In the genomic region with DNA sequence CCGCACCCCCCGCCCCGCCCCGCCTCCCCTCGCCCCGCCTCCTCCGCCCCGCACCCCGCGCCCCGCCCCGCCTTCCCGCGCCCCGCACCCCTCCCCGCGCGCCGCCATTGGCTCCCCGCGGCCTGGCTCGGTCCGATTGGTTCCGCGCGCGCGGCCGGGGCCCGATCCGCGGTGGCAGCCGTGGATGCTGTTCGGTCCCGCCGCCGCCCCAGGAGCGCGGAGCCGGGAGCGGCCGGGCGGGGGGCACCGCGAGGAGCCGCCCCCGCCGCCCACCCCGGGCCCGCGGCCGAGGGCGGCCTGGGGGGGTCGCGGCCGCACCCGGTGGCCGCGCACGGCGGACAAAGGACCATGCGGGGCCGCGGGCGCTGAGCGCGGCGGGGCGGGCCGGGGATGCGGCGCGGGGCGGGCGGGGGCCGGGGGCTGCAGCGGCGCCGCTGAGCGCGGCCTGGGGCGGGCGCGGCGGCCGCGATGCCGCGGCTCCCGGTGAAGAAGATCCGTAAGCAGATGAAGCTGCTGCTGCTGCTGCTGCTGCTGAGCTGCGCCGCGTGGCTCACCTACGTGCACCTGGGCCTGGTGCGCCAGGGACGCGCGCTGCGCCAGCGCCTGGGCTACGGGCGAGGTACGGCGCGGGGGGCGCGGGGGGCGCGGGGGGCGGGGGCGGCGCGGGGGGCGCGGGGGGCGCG, we compare ENCODE assay signal across 9 cellular contexts. TPM values are rescaled to one million over a fixed set of nuclear protein-coding genes. Genes with fewer than 3 reads are reported as not detected.
A peak's percentile ranks its signal among the peaks of the same experiment; 100 is the strongest.
DNase-seq lines count a peak whose midpoint lies in the region; ATAC-seq and TF ChIP-seq lines count a peak whose summit lies in the region.
"Had no signal": no experiment of that assay in that cellular context is flagged by ENCODE, and none has a peak within 500 bp of the region (broad histone marks: within the 10 kb centered on the region; RNA-seq: fewer than 3 reads in every experiment).

Gene B4GALNT4 (plus strand): TSS at position 164 of the 683 bp plus-strand sequence. CDS start 305 bp downstream, at position 469.

- peak within 1 kb of the TSS; percentile 66 to 81 (median 79) for H3K4me3 Mint-ChIP-seq in immature natural killer cell

- no peaks in the 10 kb centered on the region for H3K9me3 Mint-ChIP-seq in immature natural killer cell

- peak; percentile 37 for DNase-seq in COR-L47 (lab: John Stamatoyannopoulos, UW)
- peak; percentile 27 for DNase-seq in NCI-H1105 treated with DMSO at 0.1 percent for 48 hours (lab: John Stamatoyannopoulos, UW)
- no peak for DNase-seq in astrocyte of the cerebellum (ENCODE audit: low read depth)
- no peak for DNase-seq in immature natural killer cell
- DNase-seq in activated CD4-positive, CD25-positive, alpha-beta regulatory T cell treated with anti-CD3 and anti-CD28 coated beads, Interleukin-2, amount 50 U/mL, for 72 hours, result no peak
- DNase-seq in omental fat pad (ENCODE audit: low spot score), result no peak

- ATAC-seq in HG02588 (IDR thresholded peaks at IDR 0.05; ENCODE audit: unreplicated experiment) (no peak), omental fat pad (ENCODE audit: low FRiP score) (no peak)

- peaks cover 10 to 22% of the 10 kb centered on the region in 2 donors for H3K4me1 Mint-ChIP-seq in immature natural killer cell

- no peak for TF ChIP-seq CTCF in astrocyte of the cerebellum (IDR thresholded peaks at IDR 0.05; ENCODE audit: low read depth, low read length, missing control alignments)
- TF ChIP-seq CTCF in omental fat pad (IDR thresholded peaks at IDR 0.05), result no peak

- H3K27me3 Mint-ChIP-seq in immature natural killer cell (ENCODE audit: low read depth in 3 of 3), result peaks cover 19 to 24% (median 20%) of the 10 kb centered on the region in 3 donors

- H3K4me3 ChIP-seq in astrocyte of the cerebellum (ENCODE audit: low read depth, low read length) (peak within 1 kb of the TSS; percentile 58), thymus (ENCODE audit: low read length) (peak within 1 kb of the TSS; percentile 39)

- whole genome bisulfite sequencing in thymus, result 1% methylated on average over 118 of the region's 118 CpGs

- H3K27me3 ChIP-seq in thymus (ENCODE audit: control insufficient read depth, insufficient read depth), result peaks cover 55% of the 10 kb centered on the region

- H3K27ac ChIP-seq in thymus (ENCODE audit: low read depth), result no peak within 1 kb of the TSS
- H3K27ac ChIP-seq: KMS-11 had no signal

- in situ Hi-C loops in astrocyte of the cerebellum (cut with HindIII; ENCODE audit: low sequenced_read_pairs), result no loop called here

- no peaks in the 10 kb centered on the region for H3K9me3 ChIP-seq in thymus (ENCODE audit: control insufficient read depth)

- H3K4me1 ChIP-seq in thymus (ENCODE audit: control insufficient read depth, insufficient read depth, low read length), result no peaks in the 10 kb centered on the region

- H3K36me3 ChIP-seq in thymus (ENCODE audit: control insufficient read depth, insufficient read depth), result no peaks in the 10 kb centered on the region

- peaks cover 0 to 4% (median 0%) of the 10 kb centered on the region in 3 donors for H3K36me3 Mint-ChIP-seq in immature natural killer cell

- H3K27ac Mint-ChIP-seq in immature natural killer cell, result peak within 1 kb of the TSS in 1 of 6 donors; percentile 51

RNA-seq across cellular contexts. Expression of gene B4GALNT4, which starts in this region (rescaled TPM):
- polyA plus RNA-seq in immature natural killer cell (under 1 TPM in 1 of 3 donors, not detected in 2; 0.53 TPM), thymus (6.1 TPM)
- total RNA-seq in omental fat pad, result 1 to 10 TPM; 1.4 to 4.1 (median 2.5) TPM

Comparison
In these comparisons a context has a peak if more than half of its experiments do, and no peak if none do; other contexts are left out.
1. DNase-seq: peak in COR-L47 (single experiment) and NCI-H1105 treated with DMSO at 0.1 percent for 48 hours (single experiment); none in astrocyte of the cerebellum (single experiment), immature natural killer cell (0 of 3), activated CD4-positive, CD25-positive, alpha-beta regulatory T cell treated with anti-CD3 and anti-CD28 coated beads, Interleukin-2, amount 50 U/mL, for 72 hours (single experiment) and omental fat pad (single experiment).